37 cellular contexts compared by ENCODE assay signal in genomic region chr4:110348711-110349383, GRCh38.
DNase-seq lines count a peak whose midpoint lies in the region; ATAC-seq, FAIRE-seq and TF ChIP-seq lines count a peak whose summit lies in the region.
"Had no signal": no experiment of that assay in that cellular context is flagged by ENCODE, and none has a peak within 500 bp of the region (broad histone marks: within the 10 kb centered on the region; RNA-seq: fewer than 3 reads in every experiment).

No MANE protein-coding gene starts in this region.

- intact Hi-C loops in HepG2 (cut with micrococcal nuclease; ENCODE audit: unreplicated experiment), result no loop called here
- intact Hi-C loops in K562 (cut with micrococcal nuclease), result loop anchor here (10.0 kb wide), 1 partner anchor 344 kb away; no protein-coding TSS in a partner anchor
- intact Hi-C loops in right lobe of liver (cut with DNase I), result no loop called here

- TF ChIP-seq CTCF in liver (IDR thresholded peaks at IDR 0.05; ENCODE audit: low read depth, low read length, missing input control), result no peak
- no peak for TF ChIP-seq CTCF in HepG2 (CRISPR knock-in tag; IDR thresholded peaks at IDR 0.05)
- TF ChIP-seq CTCF in K562 (IDR thresholded peaks at IDR 0.05 in 2 of 3, conservative IDR thresholded peaks at IDR 0.05 in 1 of 3; ENCODE audit: insufficient read depth in 2 of 3, low read depth in 1 of 3, low read length in 3 of 3), result no peak
- TF ChIP-seq CTCF in right lobe of liver (IDR thresholded peaks at IDR 0.05), result no peak
- TF ChIP-seq CTCF in type B pancreatic cell (conservative IDR thresholded peaks at IDR 0.05), result no peak

- DNase-seq in HepG2 (ENCODE audit: low spot score) (no peak), K562 (ENCODE audit: extremely low read depth in 1 of 4, low spot score in 3 of 4) (no peak), left lobe of liver (ENCODE audit: low spot score) (peak; percentile 80), right lobe of liver (peak; percentile 57 to 84 (median 64)), type B pancreatic cell (ENCODE audit: extremely low spot score, unreplicated experiment) (no peak), NOMO-1 (lab: John Stamatoyannopoulos, UW; ENCODE audit: unreplicated experiment in 2 of 2) (no peak), NCI-H2227 (lab: John Stamatoyannopoulos, UW; ENCODE audit: unreplicated experiment) (no peak)
- DNase-seq: 8988T; ACHN; AML-193; BE2C; C1 segment of cervical spinal cord; Caco-2; Calu3; CD4-positive, alpha-beta memory T cell; CD4-positive, alpha-beta T cell; CD4-positive, CD25-positive, alpha-beta regulatory T cell; CD8-positive, alpha-beta memory T cell; CD8-positive, alpha-beta T cell; COR-L47; DMS 273 treated with DMSO at 0.1 percent for 48 hours; DMS153; DMS53; DMS79; DMS79 treated with DMSO at 0.1 percent for 48 hours; DND-41; EL had no signal

- H3K4me2 ChIP-seq in HepG2 (ENCODE audit: low read depth, low read length), result no peak overlapping the region
- no peak overlapping the region for H3K4me2 ChIP-seq in K562 (ENCODE audit: insufficient read depth, low read length)
- H3K4me2 ChIP-seq: A549; BLaER1; BLaER1 treated with 17β-estradiol and CSF1 and Interleukin-3, amounts not matched to agents 10 nM and 100 nM had no signal

- H3K4me3 Mint-ChIP-seq in type B pancreatic cell, result no peak overlapping the region
- H3K4me3 Mint-ChIP-seq: B cell; CD14-positive monocyte; CD4-positive, alpha-beta memory T cell; CD4-positive, alpha-beta T cell; CD4-positive, CD25-positive, alpha-beta regulatory T cell; CD8-positive, alpha-beta memory T cell; CD8-positive, alpha-beta T cell had no signal

- H3K9ac ChIP-seq in liver (ENCODE audit: low read depth in 1 of 2, low read length in 2 of 2), result no peak overlapping the region
- H3K9ac ChIP-seq in HepG2 (ENCODE audit: insufficient read depth, low read depth, low read length), result no peak overlapping the region
- H3K9ac ChIP-seq in K562 (ENCODE audit: insufficient read depth in 1 of 2, low read depth in 2 of 2, low read length in 2 of 2), result no peak overlapping the region
- H3K9ac ChIP-seq: BLaER1; BLaER1 treated with 17β-estradiol and CSF1 and Interleukin-3, amounts not matched to agents 10 nM and 100 nM had no signal

- H3K4me1 Mint-ChIP-seq in type B pancreatic cell (ENCODE audit: unreplicated experiment), result peaks cover 8% of the 10 kb centered on the region
- H3K4me1 Mint-ChIP-seq: B cell; CD14-positive monocyte; CD4-positive, alpha-beta memory T cell; CD4-positive, CD25-positive, alpha-beta regulatory T cell; CD8-positive, alpha-beta memory T cell had no signal

- H3K27me3 ChIP-seq in liver (ENCODE audit: control insufficient read depth in 4 of 4, insufficient read depth in 4 of 4, low read length in 3 of 4), result no peaks in the 10 kb centered on the region
- no peaks in the 10 kb centered on the region for H3K27me3 ChIP-seq in HepG2 (ENCODE audit: control insufficient read depth in 1 of 2, insufficient read depth in 2 of 2, low read length in 2 of 2)
- no peaks in the 10 kb centered on the region for H3K27me3 ChIP-seq in K562 (ENCODE audit: control insufficient read depth in 2 of 2, insufficient read depth in 2 of 2, low read length in 2 of 2)
- H3K27me3 ChIP-seq in right lobe of liver, result no peaks in the 10 kb centered on the region
- H3K27me3 ChIP-seq: BE2C; BLaER1; BLaER1 treated with 17β-estradiol and CSF1 and Interleukin-3, amounts not matched to agents 10 nM and 100 nM had no signal

- H4K20me1 ChIP-seq in HepG2 (ENCODE audit: insufficient read depth, low read length), result no peaks in the 10 kb centered on the region
- H4K20me1 ChIP-seq in K562 (replicated peaks; ENCODE audit: control insufficient read depth, insufficient read depth, low read length), result no peaks in the 10 kb centered on the region
- H4K20me1 ChIP-seq: BLaER1; BLaER1 treated with 17β-estradiol and CSF1 and Interleukin-3, amounts not matched to agents 10 nM and 100 nM had no signal

- H3K27me3 Mint-ChIP-seq in type B pancreatic cell, result peaks cover 4% of the 10 kb centered on the region
- H3K27me3 Mint-ChIP-seq: B cell had no signal

- no peak overlapping the region for H2AFZ ChIP-seq in HepG2 (ENCODE audit: low read length)
- H2AFZ ChIP-seq in K562 (ENCODE audit: low read depth, low read length), result no peak overlapping the region

- H3K4me3 ChIP-seq in liver (ENCODE audit: low read depth in 1 of 3, low read length in 3 of 3) (no peak overlapping the region), HepG2 (replicated peaks in 1 of 3; ENCODE audit: insufficient read depth in 1 of 3, low read depth in 2 of 3, low read length in 3 of 3) (no peak overlapping the region), K562 (no peak overlapping the region), right lobe of liver (no peak overlapping the region)
- H3K4me3 ChIP-seq: A549; BLaER1; BLaER1 treated with 17β-estradiol and CSF1 and Interleukin-3, amounts not matched to agents 10 nM and 100 nM had no signal

- CTCF ChIA-PET in HepG2 (lab: Yijun Ruan, JAX; ENCODE audit: low intra/inter-chr PET ratio, low total read pairs), result no interaction called here
- CTCF ChIA-PET in K562 (lab: Yijun Ruan, JAX; ENCODE audit: low intra/inter-chr PET ratio), result no interaction called here

- BruUV-seq in HepG2 (replicated peaks; lab: Mats Ljungman, UMichigan) (no TSS peak), K562 (replicated peaks; lab: Mats Ljungman, UMichigan) (no TSS peak)

- H3K36me3 Mint-ChIP-seq in type B pancreatic cell, result no peaks in the 10 kb centered on the region
- H3K36me3 Mint-ChIP-seq: CD14-positive monocyte; CD4-positive, alpha-beta memory T cell; CD4-positive, CD25-positive, alpha-beta regulatory T cell; CD8-positive, alpha-beta memory T cell; CD8-positive, alpha-beta T cell had no signal

- TF ChIP-seq POLR2A in HepG2 (IDR thresholded peaks at IDR 0.05; ENCODE audit: insufficient read depth in 1 of 2, low read depth in 2 of 2, low read length in 2 of 2) (no peak), K562 (conservative IDR thresholded peaks at IDR 0.05) (no peak), right lobe of liver (IDR thresholded peaks at IDR 0.05) (no peak)

- in situ Hi-C loops in HepG2 (cut with HindIII; ENCODE audit: extremely low pct_ligation_motif_present, low pct_unique_long_range_greater_than_20kb) (loop anchor here (10.0 kb wide), 1 partner anchor 166 kb away; no protein-coding TSS in a partner anchor), K562 (cut with MboI) (no loop called here)

- peak; percentile 36 to 68 for TF ChIP-seq RAD21 in liver (IDR thresholded peaks at IDR 0.05)
- no peak for TF ChIP-seq RAD21 in HepG2 (CRISPR knock-in tag; IDR thresholded peaks at IDR 0.05)
- no peak for TF ChIP-seq RAD21 in K562 (CRISPR knock-in tag; conservative IDR thresholded peaks at IDR 0.05 in 1 of 2, IDR thresholded peaks at IDR 0.05 in 1 of 2)

- WGBS in liver, result 42% methylated on average over 3 of the region's 3 CpGs
- 37% methylated on average over 3 of the region's 3 CpGs for WGBS in HepG2 (ENCODE audit: low lambda C conversion rate)
- WGBS in K562 (ENCODE audit: insufficient coverage, low coverage, missing lambda C conversion rate), result 3% methylated on average over 3 of the region's 3 CpGs
- WGBS in right lobe of liver (ENCODE audit: insufficient coverage, low coverage, low lambda C conversion rate, missing lambda C conversion rate), result 45% methylated on average over 3 of the region's 3 CpGs

- H3K36me3 ChIP-seq in liver (ENCODE audit: control insufficient read depth in 4 of 4, insufficient read depth in 3 of 4, low read depth in 1 of 4, low read length in 3 of 4) (no peaks in the 10 kb centered on the region), HepG2 (replicated peaks in 1 of 2; ENCODE audit: control insufficient read depth in 1 of 2, insufficient read depth in 2 of 2, low read length in 2 of 2) (no peaks in the 10 kb centered on the region), K562 (ENCODE audit: control insufficient read depth, insufficient read depth, low read length) (no peaks in the 10 kb centered on the region), right lobe of liver (no peaks in the 10 kb centered on the region)
- H3K36me3 ChIP-seq: BE2C; BLaER1; BLaER1 treated with 17β-estradiol and CSF1 and Interleukin-3, amounts not matched to agents 10 nM and 100 nM had no signal

- FAIRE-seq in HepG2 (lab: Jason Lieb, UNC) (no peak), K562 (lab: Jason Lieb, UNC) (no peak)
- FAIRE-seq: A204.1, A549, D721Med had no signal

- TF ChIP-seq EP300 in HepG2 (IDR thresholded peaks at IDR 0.05; ENCODE audit: low read depth in 2 of 2, low read length in 2 of 2) (no peak), HepG2 (CRISPR knock-in tag; IDR thresholded peaks at IDR 0.05; ENCODE audit: borderline replicate concordance) (no peak), K562 (IDR thresholded peaks at IDR 0.05; ENCODE audit: low read length) (no peak)

- no peaks in the 10 kb centered on the region for H3K9me3 Mint-ChIP-seq in type B pancreatic cell
- H3K9me3 Mint-ChIP-seq: CD14-positive monocyte; CD4-positive, alpha-beta T cell; CD8-positive, alpha-beta T cell had no signal

- POLR2A ChIA-PET in HepG2 (lab: Yijun Ruan, JAX) (no interaction called here), K562 (lab: Yijun Ruan, JAX) (interaction anchor here (0.6 kb wide), 1 partner anchor 37 kb away, joined by 5 read pairs; no protein-coding TSS in a partner anchor)

- no peaks in the 10 kb centered on the region for H3K9me1 ChIP-seq in K562 (ENCODE audit: control insufficient read depth, insufficient read depth, low read length)

- H3K27ac Mint-ChIP-seq in type B pancreatic cell, result no peak overlapping the region
- H3K27ac Mint-ChIP-seq: B cell; CD14-positive monocyte; CD4-positive, alpha-beta memory T cell; CD4-positive, alpha-beta T cell; CD4-positive, CD25-positive, alpha-beta regulatory T cell; CD8-positive, alpha-beta memory T cell; CD8-positive, alpha-beta T cell had no signal

- no peak for ATAC-seq in HepG2
- ATAC-seq in K562, result no peak
- peak; percentile 89 for ATAC-seq in left lobe of liver
- peak; percentile 88 to 94 (median 88) for ATAC-seq in right lobe of liver
- ATAC-seq: A549; CD8-positive, alpha-beta T cell had no signal

- H3K27ac ChIP-seq in liver (ENCODE audit: low read depth in 1 of 2, low read length in 2 of 2) (peak overlapping the region in 1 of 2 donors; percentile 21), HepG2 (ENCODE audit: extremely low read length, insufficient read depth, low read length) (no peak overlapping the region), K562 (ENCODE audit: extremely low read depth, low read depth, low read length) (no peak overlapping the region), right lobe of liver (peak overlapping the region in 2 of 3 donors; percentile 54 to 61)
- H3K27ac ChIP-seq: 22Rv1; A549; BLaER1; BLaER1 treated with 17β-estradiol and CSF1 and Interleukin-3, amounts not matched to agents 10 nM and 100 nM; C4-2B had no signal

- H3K79me2 ChIP-seq in HepG2 (ENCODE audit: insufficient read depth, low read length), result no peaks in the 10 kb centered on the region
- no peaks in the 10 kb centered on the region for H3K79me2 ChIP-seq in K562 (ENCODE audit: control insufficient read depth, insufficient read depth, low read length)

- H3K4me1 ChIP-seq in liver (ENCODE audit: control insufficient read depth in 4 of 4, insufficient read depth in 4 of 4, low read length in 3 of 4) (peaks cover 6 to 21% (median 16%) of the 10 kb centered on the region in 4 donors), HepG2 (ENCODE audit: insufficient read depth, low read length) (no peaks in the 10 kb centered on the region), K562 (replicated peaks in 1 of 2; ENCODE audit: control insufficient read depth in 2 of 2, insufficient read depth in 2 of 2, low read length in 2 of 2) (no peaks in the 10 kb centered on the region), right lobe of liver (peaks cover 0 to 27% (median 5%) of the 10 kb centered on the region in 4 donors)
- H3K4me1 ChIP-seq: A549, BE2C, Caco-2 had no signal

- no peaks in the 10 kb centered on the region for H3K9me3 ChIP-seq in liver (ENCODE audit: control insufficient read depth in 4 of 4, low read length in 3 of 4)
- H3K9me3 ChIP-seq in HepG2 (ENCODE audit: low read length), result no peaks in the 10 kb centered on the region
- no peaks in the 10 kb centered on the region for H3K9me3 ChIP-seq in K562 (replicated peaks; ENCODE audit: control insufficient read depth, insufficient read depth, low read depth, low read length)
- no peaks in the 10 kb centered on the region for H3K9me3 ChIP-seq in right lobe of liver
- H3K9me3 ChIP-seq: A549; BE2C; BLaER1; BLaER1 treated with 17β-estradiol and CSF1 and Interleukin-3, amounts not matched to agents 10 nM and 100 nM; Caco-2 had no signal

Comparison
In these comparisons a context has a peak if more than half of its experiments do, and no peak if none do; other contexts are left out.
1. H3K27ac ChIP-seq: peak in right lobe of liver (2 of 3); none in HepG2 (single experiment) and K562 (single experiment).
2. ATAC-seq: peak in left lobe of liver (single experiment) and right lobe of liver (4 of 4); none in HepG2 (single experiment) and K562 (single experiment).
3. DNase-seq: peak in left lobe of liver (single experiment) and right lobe of liver (3 of 3); none in HepG2 (single experiment), K562 (0 of 4), type B pancreatic cell (single experiment), NOMO-1 (0 of 2) and NCI-H2227 (single experiment).